Comparison of ENCODE assay signal across 1 cellular context in genomic region chr3:55286695-55287094, GRCh38.
TF ChIP-seq lines count a peak whose summit lies in the region.

No MANE protein-coding gene starts in this region.

TF ChIP-seq in IMR-90, 13 proteins besides CTCF, POLR2A, EP300 and RAD21 (continued from another document):
- TF ChIP-seq, protein P1, sequence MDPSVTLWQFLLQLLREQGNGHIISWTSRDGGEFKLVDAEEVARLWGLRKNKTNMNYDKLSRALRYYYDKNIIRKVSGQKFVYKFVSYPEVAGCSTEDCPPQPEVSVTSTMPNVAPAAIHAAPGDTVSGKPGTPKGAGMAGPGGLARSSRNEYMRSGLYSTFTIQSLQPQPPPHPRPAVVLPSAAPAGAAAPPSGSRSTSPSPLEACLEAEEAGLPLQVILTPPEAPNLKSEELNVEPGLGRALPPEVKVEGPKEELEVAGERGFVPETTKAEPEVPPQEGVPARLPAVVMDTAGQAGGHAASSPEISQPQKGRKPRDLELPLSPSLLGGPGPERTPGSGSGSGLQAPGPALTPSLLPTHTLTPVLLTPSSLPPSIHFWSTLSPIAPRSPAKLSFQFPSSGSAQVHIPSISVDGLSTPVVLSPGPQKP (IDR thresholded peaks at IDR 0.05; ENCODE audit: borderline replicate concordance, low read depth, low read length): no peak
- no peak for TF ChIP-seq MAZ (IDR thresholded peaks at IDR 0.05; ENCODE audit: borderline replicate concordance, low read depth, low read length)
